Comparison of ENCODE assay signal across 11 cellular contexts in the genomic region with DNA sequence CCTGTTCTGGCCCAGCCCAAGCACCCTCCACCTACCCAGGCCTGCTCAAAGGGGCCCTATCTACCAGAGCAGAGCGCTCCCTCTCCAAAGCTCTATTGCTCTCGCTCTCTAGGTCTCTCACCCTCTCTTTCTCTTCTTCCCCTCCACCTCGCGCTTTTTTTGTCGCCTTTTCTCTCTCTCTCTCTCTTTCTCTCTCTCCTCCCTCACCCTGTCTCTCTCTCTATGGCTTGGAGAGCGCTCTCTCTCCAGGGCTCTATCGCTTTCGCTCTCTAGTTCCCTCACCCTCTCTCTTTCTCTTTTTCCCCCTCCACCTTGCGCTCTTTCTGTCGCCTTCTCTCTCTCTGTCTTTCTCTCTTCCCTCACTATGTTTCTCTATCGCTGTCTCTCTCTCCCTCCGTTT.
"Had no signal": no experiment of that assay in that cellular context is flagged by ENCODE, and none has a peak within 500 bp of the region (broad histone marks: within the 10 kb centered on the region; RNA-seq: fewer than 3 reads in every experiment).

No MANE protein-coding gene starts in this region.

- DNase-seq: activated CD4-positive, CD25-positive, alpha-beta regulatory T cell; activated effector memory CD4-positive, alpha-beta T cell treated with anti-CD3 and anti-CD28 coated beads, Interleukin-2, amount 50 U/mL, for 16 hours; activated T-cell treated with anti-CD3 and anti-CD28 coated beads, Interleukin-2, amount 50 U/mL, for 24 hours; left lung; mesenchymal stem cell; stimulated activated naive CD4-positive, alpha-beta T cell; T-cell had no signal

- H3K36me3 Mint-ChIP-seq: T-cell had no signal

- H3K4me3 Mint-ChIP-seq: activated T-cell treated with anti-CD3 and anti-CD28 coated beads, Interleukin-2, amount 50 U/mL, for 24 hours had no signal

- H3K4me3 ChIP-seq: left lung, SK-N-MC, smooth muscle cell had no signal

- H3K9me3 ChIP-seq: gastroesophageal sphincter, right atrium auricular region had no signal

- H3K27ac ChIP-seq: gastroesophageal sphincter, left lung, right atrium auricular region, SK-N-MC had no signal

- H3K36me3 ChIP-seq: gastroesophageal sphincter, left lung, right atrium auricular region had no signal

- H3K27ac Mint-ChIP-seq: activated T-cell treated with anti-CD3 and anti-CD28 coated beads, Interleukin-2, amount 50 U/mL, for 24 hours; T-cell had no signal

- H3K9me3 Mint-ChIP-seq: T-cell had no signal

- ATAC-seq: gastroesophageal sphincter, left lung, T-cell had no signal
